Comparison of ENCODE assay signal across 24 cellular contexts in genomic region chr14:90747909-90748308, GRCh38.
"Had no signal": no experiment of that assay in that cellular context is flagged by ENCODE, and none has a peak within 500 bp of the region (broad histone marks: within the 10 kb centered on the region; RNA-seq: fewer than 3 reads in every experiment).

No MANE protein-coding gene starts in this region.

- H3K27me3 ChIP-seq: left lung, right atrium auricular region, right lobe of liver, spleen, suprapubic skin, tibial artery, upper lobe of right lung had no signal

- H3K36me3 ChIP-seq: left lung, lower lobe of right lung, right atrium auricular region, right lobe of liver, suprapubic skin, thoracic aorta, tibial artery, upper lobe of right lung had no signal

- H3K4me3 ChIP-seq: left lung, lower lobe of right lung, psoas muscle, right atrium auricular region, right lobe of liver, skin epidermis, spleen, suprapubic skin, thoracic aorta, tibial artery, upper lobe of right lung had no signal

- ATAC-seq: left colon; left lung; lower lobe of right lung; naive thymus-derived CD8-positive, alpha-beta T cell; psoas muscle; right lobe of liver; stimulated activated effector memory CD8-positive, alpha-beta T cell treated with anti-CD3 and anti-CD28 coated beads, Interleukin-12 subunit alpha, Interleukin-12 subunit beta, amount 100 ng/mL, for 72 hours; upper lobe of right lung had no signal

- H3K9ac ChIP-seq: parathyroid adenoma had no signal

- H3K9me3 ChIP-seq: right lobe of liver, suprapubic skin had no signal

- H2AFZ ChIP-seq: parathyroid adenoma had no signal

- H3K4me1 ChIP-seq: left lung, parathyroid adenoma, right lobe of liver, suprapubic skin, upper lobe of right lung had no signal

- FAIRE-seq: keratinocyte, urothelium cell line had no signal

- DNase-seq: hippocampal formation; left colon; left lung; lower lobe of right lung; mammary epithelial cell; mesenchymal stem cell; naive thymus-derived CD8-positive, alpha-beta T cell; nucleus accumbens; psoas muscle; right lobe of liver; spleen; stimulated activated CD4-positive, alpha-beta T cell treated with anti-CD3 and anti-CD28 coated beads, Interleukin-4, amount 100 ng/mL, for 24 hours; stimulated activated naive CD4-positive, alpha-beta T cell; tibial artery; trophoblast cell; upper lobe of right lung had no signal

- H3K27ac ChIP-seq: left lung, lower lobe of right lung, parathyroid adenoma, psoas muscle, right atrium auricular region, right lobe of liver, skin epidermis, spleen, suprapubic skin, thoracic aorta, tibial artery, upper lobe of right lung had no signal

- H3K79me2 ChIP-seq: parathyroid adenoma had no signal
